ENCODE assay signal across 14 cellular contexts in the genomic region with DNA sequence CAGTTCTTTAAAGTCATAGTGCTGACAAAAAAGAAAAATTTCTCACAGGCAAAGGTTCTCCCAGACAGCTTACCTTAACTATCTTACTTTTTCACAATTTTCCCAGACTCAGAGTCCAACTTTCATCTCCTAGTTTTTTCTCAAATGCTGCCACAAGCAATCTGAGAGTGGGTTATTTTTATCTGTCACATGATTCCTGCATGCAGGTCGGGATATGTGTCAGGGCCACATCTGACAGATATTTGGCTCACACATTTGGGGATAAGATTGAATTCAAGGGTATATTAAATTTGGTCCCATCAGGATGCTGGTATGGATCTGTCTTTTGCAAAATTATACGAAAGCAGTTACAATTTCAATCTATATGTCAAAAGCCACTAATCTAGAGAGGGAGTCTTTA.
"Had no signal": no experiment of that assay in that cellular context is flagged by ENCODE, and none has a peak within 500 bp of the region (broad histone marks: within the 10 kb centered on the region; RNA-seq: fewer than 3 reads in every experiment).

No MANE protein-coding gene starts in this region.

- H3K27me3 ChIP-seq: ascending aorta, ovary, thyroid gland had no signal

- H3K4me1 Mint-ChIP-seq: neural crest cell had no signal

- H3K9me3 Mint-ChIP-seq: activated naive CD8-positive, alpha-beta T cell treated with anti-CD3 and anti-CD28 coated beads, Interleukin-2, amount 50 U/mL, for 24 hours; activated T-helper 17 cell treated with anti-CD3 and anti-CD28 coated beads, Interleukin-2, amount 50 U/mL, for 72 hours; neural crest cell; stimulated activated naive B cell treated with anti-CD40 and anti-IgM and Interleukin-4, amounts not matched to agents 10 μg/mL and 1 μg/mL and 100 μg/mL, for 72 hours had no signal

- ATAC-seq: activated naive CD8-positive, alpha-beta T cell treated with anti-CD3 and anti-CD28 coated beads, Interleukin-2, amount 50 U/mL, for 24 hours; activated T-helper 17 cell treated with anti-CD3 and anti-CD28 coated beads, Interleukin-2, amount 50 U/mL, for 72 hours; esophagus mucosa; stimulated activated naive B cell treated with anti-CD40 and anti-IgM and Interleukin-4, amounts not matched to agents 10 μg/mL and 1 μg/mL and 100 μg/mL, for 72 hours had no signal

- H3K27ac Mint-ChIP-seq: activated naive CD8-positive, alpha-beta T cell treated with anti-CD3 and anti-CD28 coated beads, Interleukin-2, amount 50 U/mL, for 24 hours; activated T-helper 17 cell treated with anti-CD3 and anti-CD28 coated beads, Interleukin-2, amount 50 U/mL, for 72 hours; stimulated activated naive B cell treated with anti-CD40 and anti-IgM and Interleukin-4, amounts not matched to agents 10 μg/mL and 1 μg/mL and 100 μg/mL, for 72 hours had no signal

- H3K4me3 Mint-ChIP-seq: activated naive CD8-positive, alpha-beta T cell treated with anti-CD3 and anti-CD28 coated beads, Interleukin-2, amount 50 U/mL, for 24 hours; activated T-helper 17 cell treated with anti-CD3 and anti-CD28 coated beads, Interleukin-2, amount 50 U/mL, for 72 hours; neural crest cell; stimulated activated naive B cell treated with anti-CD40 and anti-IgM and Interleukin-4, amounts not matched to agents 10 μg/mL and 1 μg/mL and 100 μg/mL, for 72 hours had no signal

- H3K4me3 ChIP-seq: ascending aorta, coronary artery, ovary, thyroid gland had no signal

- DNase-seq: activated CD4-positive, alpha-beta T cell treated with anti-CD3 and anti-CD28 coated beads, Interleukin-2, amount 50 U/mL, for 4 hours; activated CD4-positive, CD25-positive, alpha-beta regulatory T cell treated with anti-CD3 and anti-CD28 coated beads, Interleukin-2, amount 50 U/mL, for 72 hours; activated naive CD4-positive, alpha-beta T cell treated with Interleukin-2 at 50 U/mL for 16 hours; activated naive CD8-positive, alpha-beta T cell treated with anti-CD3 and anti-CD28 coated beads, Interleukin-2, amount 50 U/mL, for 24 hours; hippocampal formation; ovary; stimulated activated CD4-positive, alpha-beta T cell treated with anti-CD3 and anti-CD28 coated beads, Interleukin-2, amount 100 ng/mL, for 48 hours; stimulated activated naive B cell treated with anti-CD40 and anti-IgM and Interleukin-4, amounts not matched to agents 10 μg/mL and 1 μg/mL and 100 μg/mL, for 72 hours; thyroid gland had no signal

- H3K36me3 ChIP-seq: ovary, thyroid gland had no signal

- H3K9me3 ChIP-seq: ascending aorta, thyroid gland had no signal

- H3K27me3 Mint-ChIP-seq: activated naive CD8-positive, alpha-beta T cell treated with anti-CD3 and anti-CD28 coated beads, Interleukin-2, amount 50 U/mL, for 24 hours; activated T-helper 17 cell treated with anti-CD3 and anti-CD28 coated beads, Interleukin-2, amount 50 U/mL, for 72 hours; stimulated activated naive B cell treated with anti-CD40 and anti-IgM and Interleukin-4, amounts not matched to agents 10 μg/mL and 1 μg/mL and 100 μg/mL, for 72 hours had no signal

- H3K27ac ChIP-seq: ovary, thyroid gland had no signal
